ENCODE assay signal across 29 cellular contexts in the genomic region with DNA sequence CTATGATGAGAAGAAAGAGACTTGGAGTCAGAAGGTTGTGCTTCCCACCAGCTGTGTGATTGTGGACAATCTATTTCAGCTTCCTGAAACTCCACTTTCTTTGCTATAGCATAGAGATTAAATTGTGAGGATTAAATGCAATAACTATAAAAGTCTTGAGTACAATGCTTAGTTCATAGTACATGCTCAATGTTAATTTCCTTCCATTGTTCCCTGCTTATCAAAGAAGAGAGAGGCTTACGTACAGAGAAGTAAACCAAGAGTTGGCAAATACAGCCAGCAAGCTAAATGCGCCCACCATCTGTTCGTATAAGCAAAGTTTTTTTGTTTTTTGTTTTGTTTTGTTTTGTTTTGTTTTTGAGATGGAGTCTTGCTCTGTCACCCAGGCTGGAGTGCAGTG.
"Had no signal": no experiment of that assay in that cellular context is flagged by ENCODE, and none has a peak within 500 bp of the region (broad histone marks: within the 10 kb centered on the region; RNA-seq: fewer than 3 reads in every experiment).

No MANE protein-coding gene starts in this region.

- H3K27ac Mint-ChIP-seq: activated CD4-positive, alpha-beta memory T cell treated with anti-CD3 and anti-CD28 coated beads for 36 hours; activated CD4-positive, alpha-beta T cell treated with anti-CD3 and anti-CD28 coated beads for 36 hours; activated CD4-positive, alpha-beta T cell treated with anti-CD3 and anti-CD28 coated beads, Interleukin-2, amount 10 ng/mL, durations not matched to agents 24 days and 14 days; activated CD8-positive, alpha-beta T cell treated with anti-CD3 and anti-CD28 coated beads, Interleukin-2, amount 10 ng/mL, durations not matched to agents 7 days and 5 days; activated naive CD4-positive, alpha-beta T cell treated with anti-CD3 and anti-CD28 coated beads, Interleukin-2, amount 10 ng/mL, durations not matched to agents 7 days and 5 days; activated naive CD4-positive, alpha-beta T cell treated with anti-CD3 and anti-CD28 coated beads, Interleukin-2, amount 50 U/mL, for 72 hours; activated naive CD8-positive, alpha-beta T cell treated with anti-CD3 and anti-CD28 coated beads, Interleukin-2, amount 10 ng/mL, durations not matched to agents 7 days and 5 days; activated T-cell treated with anti-CD3 and anti-CD28 coated beads, Interleukin-2, amount 50 U/mL, for 24 hours; activated T-cell treated with anti-CD3 and anti-CD28 coated beads, Interleukin-2, amount 50 U/mL, for 72 hours; endodermal cell; T-helper 17 cell; T-helper 2 cell treated with Interferon-gamma antibody and Interleukin-4, amounts not matched to agents 5 μg/mL and 100 μg/mL, for 36 hours had no signal

- DNase-seq: activated CD4-positive, alpha-beta memory T cell treated with anti-CD3 and anti-CD28 coated beads for 36 hours; activated CD4-positive, alpha-beta T cell treated with anti-CD3 and anti-CD28 coated beads, Interleukin-2, amount 10 ng/mL, durations not matched to agents 24 days and 14 days; activated CD4-positive, CD25-positive, alpha-beta regulatory T cell; activated CD4-positive, CD25-positive, alpha-beta regulatory T cell treated with anti-CD3 and anti-CD28 coated beads, Interleukin-2, amount 50 U/mL, for 72 hours; activated CD8-positive, alpha-beta memory T cell treated with anti-CD3 and anti-CD28 coated beads, Interleukin-2, amount 50 U/mL, for 48 hours; activated gamma-delta T cell; activated naive CD4-positive, alpha-beta T cell; activated naive CD4-positive, alpha-beta T cell treated with anti-CD3 and anti-CD28 coated beads, Interleukin-2, amount 10 ng/mL, durations not matched to agents 7 days and 5 days; activated naive CD8-positive, alpha-beta T cell treated with anti-CD3 and anti-CD28 coated beads, Interleukin-2, amount 10 ng/mL, durations not matched to agents 7 days and 5 days; activated T-cell treated with anti-CD3 and anti-CD28 coated beads for 4 hours; activated T-cell treated with anti-CD3 and anti-CD28 coated beads, Interleukin-2, amount 50 U/mL, for 24 hours; central memory CD4-positive, alpha-beta T cell; cerebellar nuclear complex; effector memory CD4-positive, alpha-beta T cell; T-helper 1 cell; T-helper 17 cell had no signal

- H3K4me3 ChIP-seq: ascending aorta, breast epithelium, cardiac muscle cell, colonic mucosa, dorsolateral prefrontal cortex, esophagus muscularis mucosa had no signal

- H3K27me3 ChIP-seq: ascending aorta, breast epithelium, cardiac muscle cell, colonic mucosa, esophagus muscularis mucosa had no signal

- H3K9me3 Mint-ChIP-seq: activated CD4-positive, alpha-beta memory T cell treated with anti-CD3 and anti-CD28 coated beads for 36 hours; activated CD4-positive, alpha-beta T cell treated with anti-CD3 and anti-CD28 coated beads, Interleukin-2, amount 10 ng/mL, durations not matched to agents 24 days and 14 days; activated naive CD4-positive, alpha-beta T cell treated with anti-CD3 and anti-CD28 coated beads, Interleukin-2, amount 10 ng/mL, durations not matched to agents 7 days and 5 days; activated naive CD8-positive, alpha-beta T cell treated with anti-CD3 and anti-CD28 coated beads, Interleukin-2, amount 10 ng/mL, durations not matched to agents 7 days and 5 days; activated T-cell treated with anti-CD3 and anti-CD28 coated beads, Interleukin-2, amount 50 U/mL, for 24 hours; activated T-cell treated with anti-CD3 and anti-CD28 coated beads, Interleukin-2, amount 50 U/mL, for 72 hours; endodermal cell; T-helper 2 cell treated with Interferon-gamma antibody and Interleukin-4, amounts not matched to agents 5 μg/mL and 100 μg/mL, for 36 hours had no signal

- H3K36me3 Mint-ChIP-seq: activated CD4-positive, alpha-beta memory T cell treated with anti-CD3 and anti-CD28 coated beads for 36 hours; activated naive CD4-positive, alpha-beta T cell treated with anti-CD3 and anti-CD28 coated beads, Interleukin-2, amount 10 ng/mL, durations not matched to agents 7 days and 5 days; activated naive CD4-positive, alpha-beta T cell treated with anti-CD3 and anti-CD28 coated beads, Interleukin-2, amount 50 U/mL, for 72 hours; activated naive CD8-positive, alpha-beta T cell treated with anti-CD3 and anti-CD28 coated beads, Interleukin-2, amount 10 ng/mL, durations not matched to agents 7 days and 5 days had no signal

- H3K27me3 Mint-ChIP-seq: activated CD4-positive, alpha-beta memory T cell treated with anti-CD3 and anti-CD28 coated beads for 36 hours; activated CD4-positive, alpha-beta T cell treated with anti-CD3 and anti-CD28 coated beads for 36 hours; activated CD4-positive, alpha-beta T cell treated with anti-CD3 and anti-CD28 coated beads, Interleukin-2, amount 10 ng/mL, durations not matched to agents 24 days and 14 days; activated naive CD4-positive, alpha-beta T cell treated with anti-CD3 and anti-CD28 coated beads, Interleukin-2, amount 10 ng/mL, durations not matched to agents 7 days and 5 days; activated naive CD8-positive, alpha-beta T cell treated with anti-CD3 and anti-CD28 coated beads, Interleukin-2, amount 10 ng/mL, durations not matched to agents 7 days and 5 days; activated T-cell treated with anti-CD3 and anti-CD28 coated beads, Interleukin-2, amount 50 U/mL, for 24 hours; T-helper 17 cell had no signal

- H3K4me1 Mint-ChIP-seq: activated CD4-positive, alpha-beta T cell treated with anti-CD3 and anti-CD28 coated beads for 36 hours; activated CD4-positive, alpha-beta T cell treated with anti-CD3 and anti-CD28 coated beads, Interleukin-2, amount 10 ng/mL, durations not matched to agents 24 days and 14 days; activated naive CD4-positive, alpha-beta T cell treated with anti-CD3 and anti-CD28 coated beads, Interleukin-2, amount 10 ng/mL, durations not matched to agents 7 days and 5 days; activated naive CD8-positive, alpha-beta T cell treated with anti-CD3 and anti-CD28 coated beads, Interleukin-2, amount 10 ng/mL, durations not matched to agents 7 days and 5 days; endodermal cell; T-helper 17 cell had no signal

- H3K36me3 ChIP-seq: ascending aorta, breast epithelium, cardiac muscle cell, colonic mucosa, esophagus muscularis mucosa had no signal

- H3K4me3 Mint-ChIP-seq: activated CD4-positive, alpha-beta memory T cell treated with anti-CD3 and anti-CD28 coated beads for 36 hours; activated CD4-positive, alpha-beta T cell treated with anti-CD3 and anti-CD28 coated beads for 36 hours; activated CD4-positive, alpha-beta T cell treated with anti-CD3 and anti-CD28 coated beads, Interleukin-2, amount 10 ng/mL, durations not matched to agents 24 days and 14 days; activated CD8-positive, alpha-beta T cell treated with anti-CD3 and anti-CD28 coated beads, Interleukin-2, amount 10 ng/mL, durations not matched to agents 7 days and 5 days; activated naive CD4-positive, alpha-beta T cell treated with anti-CD3 and anti-CD28 coated beads, Interleukin-2, amount 10 ng/mL, durations not matched to agents 7 days and 5 days; activated naive CD8-positive, alpha-beta T cell treated with anti-CD3 and anti-CD28 coated beads, Interleukin-2, amount 10 ng/mL, durations not matched to agents 7 days and 5 days; activated T-cell treated with anti-CD3 and anti-CD28 coated beads, Interleukin-2, amount 50 U/mL, for 24 hours; activated T-cell treated with anti-CD3 and anti-CD28 coated beads, Interleukin-2, amount 50 U/mL, for 72 hours; brain; endodermal cell; T-helper 17 cell; T-helper 2 cell treated with Interferon-gamma antibody and Interleukin-4, amounts not matched to agents 5 μg/mL and 100 μg/mL, for 36 hours had no signal

- H3K9me3 ChIP-seq: ascending aorta, breast epithelium, colonic mucosa, esophagus muscularis mucosa had no signal

- H3K4me1 ChIP-seq: ascending aorta, breast epithelium, colonic mucosa had no signal

- H3K27ac ChIP-seq: ascending aorta, breast epithelium, cardiac muscle cell, colonic mucosa, dorsolateral prefrontal cortex had no signal
